Comparison of ENCODE assay signal across 8 cellular contexts in the genomic region with DNA sequence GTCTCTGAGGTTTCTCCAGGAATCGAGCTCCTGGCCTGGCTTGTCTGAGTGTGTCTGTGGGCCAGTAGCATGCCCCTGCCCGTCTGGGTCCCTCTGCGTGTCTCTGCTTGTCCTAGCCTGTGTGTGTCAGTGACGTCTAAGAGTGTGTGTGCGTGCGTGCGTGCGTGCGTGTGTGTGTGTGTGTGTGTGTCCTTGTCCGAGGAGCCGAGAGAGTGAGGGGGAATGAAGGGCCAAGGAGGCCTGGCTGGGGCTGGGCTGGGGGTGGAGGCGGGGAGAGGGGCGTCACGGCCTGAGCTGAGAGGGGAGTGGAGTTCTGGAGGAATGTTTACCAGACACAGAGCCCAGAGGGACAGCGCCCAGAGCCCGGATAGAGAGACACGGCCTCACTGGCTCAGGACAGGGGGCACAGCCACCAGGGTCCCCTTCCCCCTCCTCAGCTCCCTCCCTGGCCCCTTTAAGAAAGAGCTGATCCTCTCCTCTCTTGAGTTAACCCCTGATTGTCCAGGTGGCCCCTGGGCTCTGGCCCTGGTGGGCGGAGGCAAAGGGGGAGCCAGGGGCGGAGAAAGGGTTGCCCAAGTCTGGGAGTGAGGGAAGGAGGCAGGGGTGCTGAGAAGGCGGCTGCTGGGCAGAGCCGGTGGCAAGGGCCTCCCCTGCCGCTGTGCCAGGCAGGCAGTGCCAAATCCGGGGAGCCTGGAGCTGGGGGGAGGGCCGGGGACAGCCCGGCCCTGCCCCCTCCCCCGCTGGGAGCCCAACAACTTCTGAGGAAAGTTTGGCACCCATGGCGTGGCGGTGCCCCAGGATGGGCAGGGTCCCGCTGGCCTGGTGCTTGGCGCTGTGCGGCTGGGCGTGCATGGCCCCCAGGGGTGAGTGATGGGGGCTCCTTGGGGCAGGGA. TPM values are rescaled to one million over a fixed set of nuclear protein-coding genes. Genes with fewer than 3 reads are reported as not detected.
A peak's percentile ranks its signal among the peaks of the same experiment; 100 is the strongest.
DNase-seq lines count a peak whose midpoint lies in the region; ATAC-seq and TF ChIP-seq lines count a peak whose summit lies in the region.

A gene (plus strand): TSS at position 609 of the 893 bp plus-strand sequence. CDS start 170 bp downstream, at position 779.

- no peak for TF ChIP-seq CTCF in AG10803 (conservative IDR thresholded peaks at IDR 0.05; ENCODE audit: low read length)
- no peak for TF ChIP-seq CTCF in upper lobe of right lung (IDR thresholded peaks at IDR 0.05)

- peak within 1 kb of the TSS; percentile 93 for H3K56ac ChIP-seq in mesendoderm (ENCODE audit: low read length)

- peaks cover 2% of the 10 kb centered on the region for H3K79me1 ChIP-seq in mesendoderm (ENCODE audit: low read length)

- no peaks in the 10 kb centered on the region for H3K27me3 ChIP-seq in esophagus (ENCODE audit: control insufficient read depth in 1 of 2, insufficient read depth in 2 of 2, low read length in 2 of 2)
- no peaks in the 10 kb centered on the region for H3K27me3 ChIP-seq in mesendoderm (ENCODE audit: insufficient read depth, low read length, poor library complexity)
- H3K27me3 ChIP-seq in upper lobe of right lung, result no peaks in the 10 kb centered on the region

- H4K8ac ChIP-seq in mesendoderm (ENCODE audit: low read depth, low read length), result no peak within 1 kb of the TSS

- H3K4me3 ChIP-seq in AG10803 (ENCODE audit: low read length) (peak within 1 kb of the TSS; percentile 94), esophagus (ENCODE audit: low read depth in 1 of 2, low read length in 2 of 2) (peak within 1 kb of the TSS; percentile 45 to 59), mesendoderm (ENCODE audit: low read length) (peak within 1 kb of the TSS; percentile 52), upper lobe of right lung (peak within 1 kb of the TSS; percentile 60)

- peak within 1 kb of the TSS; percentile 61 for H3K4ac ChIP-seq in mesendoderm (ENCODE audit: low read depth, low read length)

- H3K4me2 ChIP-seq in mesendoderm (ENCODE audit: low read length), result peak within 1 kb of the TSS; percentile 81

- peak; percentile 92 for DNase-seq in AG10803 (ENCODE audit: low read depth)
- DNase-seq in mesendoderm, result peak; percentile 96
- DNase-seq in upper lobe of right lung, result peak; percentile 84
- no peak for DNase-seq in effector CD4-positive, alpha-beta T cell
- no peak for DNase-seq in SKM-1 (lab: John Stamatoyannopoulos, UW; ENCODE audit: unreplicated experiment)

- H2BK120ac ChIP-seq in mesendoderm (ENCODE audit: low read depth, low read length), result no peak within 1 kb of the TSS

- peak within 1 kb of the TSS; percentile 51 for H2AK5ac ChIP-seq in mesendoderm (ENCODE audit: low read length)

- WGBS in esophagus, 2 donors, result 7% methylated on average over 25 to 32 of the region's 32 CpGs
- no CpG with 5 or more reads among the region's 32 CpGs for WGBS in mesendoderm (ENCODE audit: extremely low coverage, insufficient coverage, low lambda C conversion rate)

- H3K79me2 ChIP-seq in mesendoderm (ENCODE audit: control insufficient read depth, insufficient read depth, low read length), result no peaks in the 10 kb centered on the region

- H3K4me1 ChIP-seq in esophagus (ENCODE audit: control insufficient read depth in 2 of 2, insufficient read depth in 2 of 2, low read length in 1 of 2), result peaks cover 8% of the 10 kb centered on the region in 2 donors
- peaks cover 2% of the 10 kb centered on the region for H3K4me1 ChIP-seq in mesendoderm (ENCODE audit: control insufficient read depth, low read depth, low read length)
- H3K4me1 ChIP-seq in upper lobe of right lung, result no peaks in the 10 kb centered on the region

- no peak within 1 kb of the TSS for H2BK15ac ChIP-seq in mesendoderm (replicated peaks; ENCODE audit: low read depth)

- ATAC-seq in upper lobe of right lung (peak; percentile 81), HG03571 (IDR thresholded peaks at IDR 0.05; ENCODE audit: unreplicated experiment) (no peak)

- H3K9me3 ChIP-seq in esophagus (ENCODE audit: control insufficient read depth in 2 of 2, insufficient read depth in 1 of 2, low read depth in 1 of 2, low read length in 1 of 2), result no peaks in the 10 kb centered on the region
- no peaks in the 10 kb centered on the region for H3K9me3 ChIP-seq in upper lobe of right lung

- peaks cover 0 to 3% of the 10 kb centered on the region in 2 donors for H3K36me3 ChIP-seq in esophagus (ENCODE audit: control insufficient read depth in 2 of 2, insufficient read depth in 2 of 2, low read length in 1 of 2)
- H3K36me3 ChIP-seq in mesendoderm (ENCODE audit: control insufficient read depth, insufficient read depth, low read length), result no peaks in the 10 kb centered on the region
- no peaks in the 10 kb centered on the region for H3K36me3 ChIP-seq in upper lobe of right lung

- H2BK5ac ChIP-seq in mesendoderm (ENCODE audit: low read length), result peak within 1 kb of the TSS; percentile 88

- H3K27ac ChIP-seq in esophagus (ENCODE audit: low read depth in 2 of 2, low read length in 1 of 2), result peak within 1 kb of the TSS; percentile 88 to 89
- peak within 1 kb of the TSS; percentile 69 for H3K27ac ChIP-seq in mesendoderm (ENCODE audit: low read depth, low read length)
- H3K27ac ChIP-seq in upper lobe of right lung, result peak within 1 kb of the TSS; percentile 85

- intact Hi-C loops in upper lobe of right lung (cut with DNase I), result no loop called here

- no peak within 1 kb of the TSS for H4K5ac ChIP-seq in mesendoderm (ENCODE audit: low read length)

- peak within 1 kb of the TSS; percentile 79 for H3K9ac ChIP-seq in mesendoderm (ENCODE audit: low read length)

- H3K18ac ChIP-seq in mesendoderm (ENCODE audit: low read length), result peak within 1 kb of the TSS; percentile 65

- H3K23ac ChIP-seq in mesendoderm (ENCODE audit: low read length), result peak within 1 kb of the TSS; percentile 89

TF ChIP-seq in PFSK-1, 5 proteins besides CTCF, POLR2A, EP300 and RAD21:
- TF ChIP-seq SIN3A (IDR thresholded peaks at IDR 0.05; ENCODE audit: borderline replicate concordance, insufficient read depth, low read length), result peak; percentile 13; the same call in 1 of the 2 replicates
- 0 out of 2 replicates have a peak, but pooled peaks have one; percentile 22 for TF ChIP-seq TAF1 (IDR thresholded peaks at IDR 0.05; ENCODE audit: borderline replicate concordance, insufficient read depth, low read length)
- TF ChIP-seq POLR2AphosphoS5 (IDR thresholded peaks at IDR 0.05; ENCODE audit: low read depth, low read length), result peak; percentile 50; the same call in 1 of the 2 replicates
- peak; percentile 51 for TF ChIP-seq FOXP2 (optimal IDR thresholded peaks at IDR 0.05; ENCODE audit: borderline replicate concordance, extremely low read depth, extremely low read length, insufficient read depth)
- TF ChIP-seq, protein P1, sequence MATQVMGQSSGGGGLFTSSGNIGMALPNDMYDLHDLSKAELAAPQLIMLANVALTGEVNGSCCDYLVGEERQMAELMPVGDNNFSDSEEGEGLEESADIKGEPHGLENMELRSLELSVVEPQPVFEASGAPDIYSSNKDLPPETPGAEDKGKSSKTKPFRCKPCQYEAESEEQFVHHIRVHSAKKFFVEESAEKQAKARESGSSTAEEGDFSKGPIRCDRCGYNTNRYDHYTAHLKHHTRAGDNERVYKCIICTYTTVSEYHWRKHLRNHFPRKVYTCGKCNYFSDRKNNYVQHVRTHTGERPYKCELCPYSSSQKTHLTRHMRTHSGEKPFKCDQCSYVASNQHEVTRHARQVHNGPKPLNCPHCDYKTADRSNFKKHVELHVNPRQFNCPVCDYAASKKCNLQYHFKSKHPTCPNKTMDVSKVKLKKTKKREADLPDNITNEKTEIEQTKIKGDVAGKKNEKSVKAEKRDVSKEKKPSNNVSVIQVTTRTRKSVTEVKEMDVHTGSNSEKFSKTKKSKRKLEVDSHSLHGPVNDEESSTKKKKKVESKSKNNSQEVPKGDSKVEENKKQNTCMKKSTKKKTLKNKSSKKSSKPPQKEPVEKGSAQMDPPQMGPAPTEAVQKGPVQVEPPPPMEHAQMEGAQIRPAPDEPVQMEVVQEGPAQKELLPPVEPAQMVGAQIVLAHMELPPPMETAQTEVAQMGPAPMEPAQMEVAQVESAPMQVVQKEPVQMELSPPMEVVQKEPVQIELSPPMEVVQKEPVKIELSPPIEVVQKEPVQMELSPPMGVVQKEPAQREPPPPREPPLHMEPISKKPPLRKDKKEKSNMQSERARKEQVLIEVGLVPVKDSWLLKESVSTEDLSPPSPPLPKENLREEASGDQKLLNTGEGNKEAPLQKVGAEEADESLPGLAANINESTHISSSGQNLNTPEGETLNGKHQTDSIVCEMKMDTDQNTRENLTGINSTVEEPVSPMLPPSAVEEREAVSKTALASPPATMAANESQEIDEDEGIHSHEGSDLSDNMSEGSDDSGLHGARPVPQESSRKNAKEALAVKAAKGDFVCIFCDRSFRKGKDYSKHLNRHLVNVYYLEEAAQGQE (IDR thresholded peaks at IDR 0.05; ENCODE audit: insufficient read depth in 1 of 2, low read depth in 2 of 2, low read length in 2 of 2), result no peak

RNA-seq across cellular contexts. Expression of the gene that starts here (rescaled TPM):
- polyA plus RNA-seq in PFSK-1 (2012; ENCODE audit: insufficient read length, low read depth), result 56.9 TPM
- 1 to 10 TPM; 1.9 to 4.1 TPM for polyA plus RNA-seq in esophagus
- 17.2 TPM for polyA plus RNA-seq in mesendoderm (2013, experiment 1 of 2)
- 18.3 TPM for polyA plus RNA-seq in mesendoderm (2013, experiment 2 of 2)
- 59.1 TPM for total RNA-seq in upper lobe of right lung

Comparison
In these comparisons a context has a peak if more than half of its experiments do, and no peak if none do; other contexts are left out.
1. DNase-seq: peak in AG10803 (single experiment), mesendoderm (single experiment) and upper lobe of right lung (single experiment); none in effector CD4-positive, alpha-beta T cell (single experiment) and SKM-1 (single experiment).
2. Peak in every context shown above with its lines, with median percentiles within 50 percentile points of each other: H3K4me3 ChIP-seq and H3K27ac ChIP-seq.